16 cellular contexts compared by ENCODE assay signal in the genomic region with DNA sequence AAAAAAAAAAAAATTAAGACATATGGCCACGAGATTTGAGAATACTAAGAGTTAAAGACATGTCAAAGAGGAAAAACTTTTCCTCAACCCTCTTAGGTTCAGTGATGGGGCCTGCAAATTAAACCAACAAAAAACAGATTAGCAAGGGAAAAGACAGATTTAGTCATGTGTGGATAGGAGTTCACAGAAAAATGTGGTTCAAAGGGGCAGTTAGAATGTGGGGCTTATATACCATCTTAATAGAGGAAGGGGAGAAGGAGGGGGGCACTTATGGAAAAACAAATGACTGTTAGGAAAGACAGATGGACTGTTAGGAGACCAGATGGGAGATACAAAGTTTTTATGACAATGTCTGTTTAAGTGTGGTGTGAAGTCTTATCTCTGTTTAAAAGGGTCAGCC.
DNase-seq lines count a peak whose midpoint lies in the region; ATAC-seq and TF ChIP-seq lines count a peak whose summit lies in the region.
"Had no signal": no experiment of that assay in that cellular context is flagged by ENCODE, and none has a peak within 500 bp of the region (broad histone marks: within the 10 kb centered on the region; RNA-seq: fewer than 3 reads in every experiment).

No MANE protein-coding gene starts in this region.

- H3K27me3 Mint-ChIP-seq in activated CD8-positive, alpha-beta T cell treated with anti-CD3 and anti-CD28 coated beads for 36 hours, result no peaks in the 10 kb centered on the region
- no peaks in the 10 kb centered on the region for H3K27me3 Mint-ChIP-seq in memory B cell

- no peaks in the 10 kb centered on the region for H3K9me3 Mint-ChIP-seq in activated CD8-positive, alpha-beta T cell treated with anti-CD3 and anti-CD28 coated beads for 36 hours
- H3K9me3 Mint-ChIP-seq in memory B cell, result no peaks in the 10 kb centered on the region
- H3K9me3 Mint-ChIP-seq: CD14-positive monocyte had no signal

- intact Hi-C loops in activated CD8-positive, alpha-beta T cell treated with anti-CD3 and anti-CD28 coated beads for 36 hours (cut with micrococcal nuclease), result no loop called here

- CTCF ChIA-PET in activated CD8-positive, alpha-beta T cell treated with anti-CD3 and anti-CD28 coated beads for 36 hours (lab: Charles Lee), result no interaction called here

- ATAC-seq in activated CD8-positive, alpha-beta T cell treated with anti-CD3 and anti-CD28 coated beads for 36 hours, result no peak
- no peak for ATAC-seq in memory B cell (ENCODE audit: low read depth)
- ATAC-seq: PC-3 had no signal

- no peak overlapping the region for H3K4me3 Mint-ChIP-seq in activated CD8-positive, alpha-beta T cell treated with anti-CD3 and anti-CD28 coated beads for 36 hours
- H3K4me3 Mint-ChIP-seq in memory B cell, result no peak overlapping the region
- H3K4me3 Mint-ChIP-seq: CD14-positive monocyte had no signal

- no peak for TF ChIP-seq CTCF in activated CD8-positive, alpha-beta T cell treated with anti-CD3 and anti-CD28 coated beads for 36 hours (IDR thresholded peaks at IDR 0.05)

- peaks cover 33% of the 10 kb centered on the region for H3K36me3 Mint-ChIP-seq in activated CD8-positive, alpha-beta T cell treated with anti-CD3 and anti-CD28 coated beads for 36 hours (ENCODE audit: low read depth)
- H3K36me3 Mint-ChIP-seq in memory B cell, result peaks cover 27% of the 10 kb centered on the region

- POLR2A ChIA-PET in activated CD8-positive, alpha-beta T cell treated with anti-CD3 and anti-CD28 coated beads for 36 hours (lab: Charles Lee), result no interaction called here

- peak; percentile 56 for DNase-seq in NCI-H82 (lab: John Stamatoyannopoulos, UW)
- DNase-seq in NCI-H82 treated with DMSO at 0.1 percent for 48 hours (lab: John Stamatoyannopoulos, UW; ENCODE audit: unreplicated experiment), result no peak
- peak; percentile 69 for DNase-seq in DMS 273 (lab: John Stamatoyannopoulos, UW; ENCODE audit: unreplicated experiment)
- DNase-seq in activated CD8-positive, alpha-beta T cell treated with anti-CD3 and anti-CD28 coated beads for 36 hours, result no peak
- no peak for DNase-seq in memory B cell (ENCODE audit: low spot score in 2 of 2)
- DNase-seq in stimulated activated CD4-positive, alpha-beta T cell treated with anti-CD3 and anti-CD28 coated beads, Interleukin-1b, Interleukin-23, amount 100 ng/mL, for 48 hours, result no peak
- no peak for DNase-seq in NCI-H1436 (lab: John Stamatoyannopoulos, UW)
- no peak for DNase-seq in mucosa of gallbladder (ENCODE audit: low spot score)
- DNase-seq: 8988T, H7, NCI-H1417, NCI-H187 treated with DMSO at 0.1 percent for 48 hours, PC-3, RPMI8226, SIG-M5 had no signal

- no peaks in the 10 kb centered on the region for H3K4me1 Mint-ChIP-seq in activated CD8-positive, alpha-beta T cell treated with anti-CD3 and anti-CD28 coated beads for 36 hours (ENCODE audit: low read depth)
- peaks cover 8% of the 10 kb centered on the region for H3K4me1 Mint-ChIP-seq in memory B cell

- H3K27ac Mint-ChIP-seq in activated CD8-positive, alpha-beta T cell treated with anti-CD3 and anti-CD28 coated beads for 36 hours, result peak overlapping the region; percentile 16
- peak overlapping the region; percentile 12 for H3K27ac Mint-ChIP-seq in memory B cell

Comparison
In these comparisons a context has a peak if more than half of its experiments do, and no peak if none do; other contexts are left out.
1. DNase-seq: peak in NCI-H82 (single experiment) and DMS 273 (single experiment); none in NCI-H82 treated with DMSO at 0.1 percent for 48 hours (single experiment), activated CD8-positive, alpha-beta T cell treated with anti-CD3 and anti-CD28 coated beads for 36 hours (single experiment), memory B cell (0 of 2), stimulated activated CD4-positive, alpha-beta T cell treated with anti-CD3 and anti-CD28 coated beads, Interleukin-1b, Interleukin-23, amount 100 ng/mL, for 48 hours (single experiment), NCI-H1436 (single experiment) and mucosa of gallbladder (single experiment).